ENCODE assay signal across 1 cellular context in genomic region chr9:133417541-133418461, GRCh38.
TF ChIP-seq lines count a peak whose summit lies in the region.

TSS of gene REXO4 (minus strand) at chr9:133418010. CDS start at chr9:133417844, 166 bp downstream.

TF ChIP-seq in WTC11, 78 proteins besides CTCF, POLR2A, EP300 and RAD21 (continued from another document and continues in another):
- TF ChIP-seq AFF4 (CRISPR knock-in tag; IDR thresholded peaks at IDR 0.05; ENCODE audit: borderline replicate concordance) (no peak; the same call in 1 of the 2 replicates), ZNF219 (CRISPR knock-in tag; IDR thresholded peaks at IDR 0.05; ENCODE audit: borderline replicate concordance) (no peak), FOXK1 (CRISPR knock-in tag; IDR thresholded peaks at IDR 0.05) (peak; percentile 93), CREB1 (CRISPR knock-in tag; IDR thresholded peaks at IDR 0.05) (peak; percentile 13; the same call in 1 of the 2 replicates), PRDM15 (CRISPR knock-in tag; IDR thresholded peaks at IDR 0.05) (peak; percentile 25; the same call in 1 of the 2 replicates), JAZF1 (CRISPR knock-in tag; IDR thresholded peaks at IDR 0.05) (no peak), TCF7 (CRISPR knock-in tag; IDR thresholded peaks at IDR 0.05; ENCODE audit: low read depth) (no peak; the same call in 1 of the 2 replicates), JUN (CRISPR knock-in tag; IDR thresholded peaks at IDR 0.05) (no peak), ZNF512 (CRISPR knock-in tag; IDR thresholded peaks at IDR 0.05; ENCODE audit: borderline replicate concordance) (no peak), USF2 (CRISPR knock-in tag; IDR thresholded peaks at IDR 0.05) (peak; percentile 37), ARID4B (CRISPR knock-in tag; IDR thresholded peaks at IDR 0.05; ENCODE audit: borderline replicate concordance) (peak; percentile 87; the same call in 1 of the 2 replicates), SOX15 (CRISPR knock-in tag; IDR thresholded peaks at IDR 0.05) (no peak), SP1 (CRISPR knock-in tag; conservative IDR thresholded peaks at IDR 0.05) (peak; percentile 95), NR1H2 (CRISPR knock-in tag; IDR thresholded peaks at IDR 0.05) (no peak), ZNF138 (CRISPR knock-in tag; conservative IDR thresholded peaks at IDR 0.05) (no peak), CREM (CRISPR knock-in tag; IDR thresholded peaks at IDR 0.05) (peak; percentile 80), IRF1 (CRISPR knock-in tag; IDR thresholded peaks at IDR 0.05) (0 out of 2 replicates have a peak, but pooled peaks have one; percentile 54), ATF1 (CRISPR knock-in tag; IDR thresholded peaks at IDR 0.05) (no peak), NR2C2 (CRISPR knock-in tag; IDR thresholded peaks at IDR 0.05) (peak; percentile 70; the same call in 1 of the 2 replicates), KAT7 (CRISPR knock-in tag; IDR thresholded peaks at IDR 0.05; ENCODE audit: borderline replicate concordance) (no peak), CBFB (CRISPR knock-in tag; IDR thresholded peaks at IDR 0.05; ENCODE audit: low read depth) (no peak), TP53 (CRISPR knock-in tag; IDR thresholded peaks at IDR 0.05) (peak; percentile 62; the same call in 1 of the 2 replicates), ELF4 (CRISPR knock-in tag; IDR thresholded peaks at IDR 0.05; ENCODE audit: low read depth) (no peak), ZBTB43 (CRISPR knock-in tag; IDR thresholded peaks at IDR 0.05) (peak; percentile 96), ZNF121 (CRISPR knock-in tag; IDR thresholded peaks at IDR 0.05) (no peak), HMGXB4 (CRISPR knock-in tag; IDR thresholded peaks at IDR 0.05) (peak; percentile 91; the same call in 1 of the 2 replicates), GABPB1 (CRISPR knock-in tag; IDR thresholded peaks at IDR 0.05) (peak; percentile 97), MAX (CRISPR knock-in tag; IDR thresholded peaks at IDR 0.05) (peak; percentile 88), ZNF281 (CRISPR knock-in tag; IDR thresholded peaks at IDR 0.05) (no peak)
